ENCODE assay signal across 14 cellular contexts in the genomic region with DNA sequence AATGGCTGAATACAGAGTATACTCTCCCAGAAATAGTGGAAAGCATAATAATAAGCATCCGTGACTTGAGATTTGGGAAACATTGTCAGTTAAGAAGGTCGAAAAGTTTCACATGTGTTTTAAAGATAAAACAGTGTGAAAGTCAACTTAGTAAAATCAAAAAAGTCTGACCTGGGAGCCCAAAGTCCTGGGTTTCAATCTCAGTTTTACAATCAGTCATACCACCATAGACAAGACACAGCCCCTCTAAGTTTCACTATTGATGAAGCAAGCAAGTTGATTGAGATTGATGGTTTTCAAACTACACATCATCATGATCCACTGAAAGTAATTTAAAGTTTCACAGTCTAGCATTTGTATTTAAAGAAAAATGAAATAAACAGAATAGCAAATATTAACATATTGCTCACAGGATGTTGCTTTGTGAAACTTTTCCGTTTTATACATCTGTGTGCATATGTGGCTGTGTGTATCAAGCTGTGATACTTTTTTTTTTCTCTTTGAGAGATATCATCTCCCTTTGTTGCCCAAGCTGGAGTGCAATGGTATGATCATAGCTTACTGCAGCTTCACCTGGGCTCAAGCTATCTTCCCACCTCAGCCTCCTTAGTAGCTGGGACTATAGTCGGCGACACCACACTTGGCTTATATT.
DNase-seq lines count a peak whose midpoint lies in the region; ATAC-seq, FAIRE-seq and TF ChIP-seq lines count a peak whose summit lies in the region.
"Had no signal": no experiment of that assay in that cellular context is flagged by ENCODE, and none has a peak within 500 bp of the region (broad histone marks: within the 10 kb centered on the region; RNA-seq: fewer than 3 reads in every experiment).

No MANE protein-coding gene starts in this region.

- no peaks in the 10 kb centered on the region for H3K9me3 Mint-ChIP-seq in activated CD4-positive, alpha-beta T cell treated with anti-CD3 and anti-CD28 coated beads for 36 hours (ENCODE audit: low read depth)
- H3K9me3 Mint-ChIP-seq in activated CD4-positive, alpha-beta T cell treated with anti-CD3 and anti-CD28 coated beads, Interleukin-2, amount 10 ng/mL, durations not matched to agents 7 days and 5 days = no peaks in the 10 kb centered on the region
- H3K9me3 Mint-ChIP-seq in effector memory CD8-positive, alpha-beta T cell = no peaks in the 10 kb centered on the region

- CTCF ChIA-PET in activated CD4-positive, alpha-beta T cell treated with anti-CD3 and anti-CD28 coated beads for 36 hours (lab: Charles Lee) = interaction anchor here (1.1 to 2.6 kb wide), 5 partner anchors 8 to 88 kb away, joined by 3 to 26 read pairs (median 4); no protein-coding TSS in a partner anchor
- CTCF ChIA-PET in activated CD4-positive, alpha-beta T cell treated with anti-CD3 and anti-CD28 coated beads, Interleukin-2, amount 10 ng/mL, durations not matched to agents 7 days and 5 days (lab: Charles Lee) = interaction anchor here (1.7 kb wide), 1 partner anchor 44 kb away, joined by 3 read pairs; no protein-coding TSS in a partner anchor

- no peak overlapping the region for H3K27ac ChIP-seq in pancreas
- H3K27ac ChIP-seq: esophagus muscularis mucosa, psoas muscle, VCaP had no signal

- H3K27me3 Mint-ChIP-seq in activated CD4-positive, alpha-beta T cell treated with anti-CD3 and anti-CD28 coated beads for 36 hours = no peaks in the 10 kb centered on the region
- H3K27me3 Mint-ChIP-seq in activated CD4-positive, alpha-beta T cell treated with anti-CD3 and anti-CD28 coated beads, Interleukin-2, amount 10 ng/mL, durations not matched to agents 7 days and 5 days = no peaks in the 10 kb centered on the region
- H3K27me3 Mint-ChIP-seq in effector memory CD8-positive, alpha-beta T cell = no peaks in the 10 kb centered on the region

- FAIRE-seq in pancreas (lab: Jason Lieb, UNC) = no peak

- 83 to 85% methylated on average over 5 of the region's 5 CpGs for WGBS in pancreas, 2 donors

- H3K36me3 ChIP-seq in pancreas = peaks cover 0 to 3% (median 0%) of the 10 kb centered on the region in 3 donors

- H3K4me1 ChIP-seq in pancreas = no peaks in the 10 kb centered on the region
- H3K4me1 ChIP-seq: esophagus muscularis mucosa, psoas muscle had no signal

- H3K4me3 Mint-ChIP-seq in activated CD4-positive, alpha-beta T cell treated with anti-CD3 and anti-CD28 coated beads for 36 hours = no peak overlapping the region
- no peak overlapping the region for H3K4me3 Mint-ChIP-seq in activated CD4-positive, alpha-beta T cell treated with anti-CD3 and anti-CD28 coated beads, Interleukin-2, amount 10 ng/mL, durations not matched to agents 7 days and 5 days
- H3K4me3 Mint-ChIP-seq in effector memory CD8-positive, alpha-beta T cell = peak overlapping the region in 1 of 2 donors; percentile 3

- no peak for DNase-seq in activated CD4-positive, alpha-beta T cell treated with anti-CD3 and anti-CD28 coated beads for 36 hours
- no peak for DNase-seq in activated CD4-positive, alpha-beta T cell treated with anti-CD3 and anti-CD28 coated beads, Interleukin-2, amount 10 ng/mL, durations not matched to agents 7 days and 5 days
- DNase-seq in effector memory CD8-positive, alpha-beta T cell = no peak
- DNase-seq in ACHN = no peak
- DNase-seq in mesenteric fat pad (ENCODE audit: low spot score) = no peak
- DNase-seq in pancreas = no peak
- DNase-seq: 8988T, left cardiac atrium, NCI-H748 treated with DMSO at 0.1 percent for 48 hours, psoas muscle had no signal

- in situ Hi-C loops in ACHN (cut with HindIII; ENCODE audit: low pct_ligation_motif_present, low pct_unique_long_range_greater_than_20kb, low sequenced_read_pairs) = no loop called here

- TF ChIP-seq CTCF in pancreas (IDR thresholded peaks at IDR 0.05) = no peak

- intact Hi-C loops in activated CD4-positive, alpha-beta T cell treated with anti-CD3 and anti-CD28 coated beads for 36 hours (cut with DNase I, micrococcal nuclease) = loop anchor here (1.0 to 2.0 kb wide), 2 partner anchors 43 kb away; no protein-coding TSS in a partner anchor
- intact Hi-C loops in pancreas (cut with DNase I) = no loop called here

- peak overlapping the region; percentile 8 for H3K27ac Mint-ChIP-seq in activated CD4-positive, alpha-beta T cell treated with anti-CD3 and anti-CD28 coated beads for 36 hours
- H3K27ac Mint-ChIP-seq in activated CD4-positive, alpha-beta T cell treated with anti-CD3 and anti-CD28 coated beads, Interleukin-2, amount 10 ng/mL, durations not matched to agents 7 days and 5 days = no peak overlapping the region
- H3K27ac Mint-ChIP-seq in effector memory CD8-positive, alpha-beta T cell = peak overlapping the region in 1 of 2 donors; percentile 70

- no peaks in the 10 kb centered on the region for H3K27me3 ChIP-seq in pancreas
- H3K27me3 ChIP-seq: esophagus muscularis mucosa had no signal

- POLR2A ChIA-PET in activated CD4-positive, alpha-beta T cell treated with anti-CD3 and anti-CD28 coated beads for 36 hours (lab: Charles Lee) = no interaction called here
- POLR2A ChIA-PET in activated CD4-positive, alpha-beta T cell treated with anti-CD3 and anti-CD28 coated beads, Interleukin-2, amount 10 ng/mL, durations not matched to agents 7 days and 5 days (lab: Charles Lee) = no interaction called here

- peaks cover 30% of the 10 kb centered on the region for H3K4me1 Mint-ChIP-seq in activated CD4-positive, alpha-beta T cell treated with anti-CD3 and anti-CD28 coated beads for 36 hours
- H3K4me1 Mint-ChIP-seq in activated CD4-positive, alpha-beta T cell treated with anti-CD3 and anti-CD28 coated beads, Interleukin-2, amount 10 ng/mL, durations not matched to agents 7 days and 5 days = peaks cover 23% of the 10 kb centered on the region
- peaks cover 9 to 25% of the 10 kb centered on the region in 2 donors for H3K4me1 Mint-ChIP-seq in effector memory CD8-positive, alpha-beta T cell (ENCODE audit: low read depth in 2 of 2)

- H3K4me3 ChIP-seq in pancreas = no peak overlapping the region
- H3K4me3 ChIP-seq: esophagus muscularis mucosa, psoas muscle had no signal

- no peaks in the 10 kb centered on the region for H3K9me3 ChIP-seq in pancreas
- H3K9me3 ChIP-seq: esophagus muscularis mucosa, psoas muscle had no signal

- peak; percentile 78 for ATAC-seq in activated CD4-positive, alpha-beta T cell treated with anti-CD3 and anti-CD28 coated beads for 36 hours
- ATAC-seq in GM21423 (IDR thresholded peaks at IDR 0.05; ENCODE audit: unreplicated experiment) (peak; percentile 94), HG03103 (IDR thresholded peaks at IDR 0.05; ENCODE audit: low read depth, unreplicated experiment) (peak; percentile 89), pancreas (no peak)
- ATAC-seq in effector memory CD8-positive, alpha-beta T cell (replicated peaks) = peak; percentile 21
- ATAC-seq: left cardiac atrium, psoas muscle had no signal

- peaks cover 12% of the 10 kb centered on the region for H3K36me3 Mint-ChIP-seq in activated CD4-positive, alpha-beta T cell treated with anti-CD3 and anti-CD28 coated beads for 36 hours (ENCODE audit: low read depth)
- H3K36me3 Mint-ChIP-seq in activated CD4-positive, alpha-beta T cell treated with anti-CD3 and anti-CD28 coated beads, Interleukin-2, amount 10 ng/mL, durations not matched to agents 7 days and 5 days (ENCODE audit: low read depth) = peaks cover 26% of the 10 kb centered on the region
- peaks cover 36% of the 10 kb centered on the region for H3K36me3 Mint-ChIP-seq in effector memory CD8-positive, alpha-beta T cell (ENCODE audit: insufficient read depth)

Comparison
In these comparisons a context has a peak if more than half of its experiments do, and no peak if none do; other contexts are left out.
1. ATAC-seq: peak in activated CD4-positive, alpha-beta T cell treated with anti-CD3 and anti-CD28 coated beads for 36 hours (single experiment), GM21423 (single experiment), HG03103 (single experiment) and effector memory CD8-positive, alpha-beta T cell (single experiment); none in pancreas (0 of 4).
2. intact Hi-C loops: an anchor here in activated CD4-positive, alpha-beta T cell treated with anti-CD3 and anti-CD28 coated beads for 36 hours (1.0 to 2.0 kb wide); none called in pancreas.